In genomic region chr7:149878523-149878921, GRCh38 we compare ENCODE assay signal across 16 cellular contexts.
"Had no signal": no experiment of that assay in that cellular context is flagged by ENCODE, and none has a peak within 500 bp of the region (broad histone marks: within the 10 kb centered on the region; RNA-seq: fewer than 3 reads in every experiment).

No MANE protein-coding gene starts in this region.

- H3K4me3 ChIP-seq: heart left ventricle, ovary, upper lobe of right lung had no signal

- H3K27ac Mint-ChIP-seq: memory B cell, nephron progenitor cell had no signal

- ATAC-seq: heart left ventricle, left lobe of liver, upper lobe of right lung had no signal

- H3K27me3 ChIP-seq: heart left ventricle, ovary, upper lobe of right lung had no signal

- H3K9me3 Mint-ChIP-seq: memory B cell, nephron progenitor cell had no signal

- H3K9me3 ChIP-seq: heart left ventricle, ovary, upper lobe of right lung had no signal

- DNase-seq: activated CD4-positive, alpha-beta T cell treated with anti-CD3 and anti-CD28 coated beads, Interleukin-2, amount 50 U/mL, for 48 hours; activated CD4-positive, CD25-positive, alpha-beta regulatory T cell treated with anti-CD3 and anti-CD28 coated beads, Interleukin-2, amount 50 U/mL, for 72 hours; activated CD8-positive, alpha-beta memory T cell treated with anti-CD3 and anti-CD28 coated beads, Interleukin-2, amount 50 U/mL, for 48 hours; activated naive CD4-positive, alpha-beta T cell treated with anti-CD3 and anti-CD28 coated beads, Interleukin-2, amount 50 U/mL, for 16 hours; amygdala; foreskin melanocyte; nephron progenitor cell; stimulated activated CD4-positive, alpha-beta T cell treated with anti-CD3 and anti-CD28 coated beads, Interleukin-2, amount 100 ng/mL, for 48 hours; stimulated activated naive CD4-positive, alpha-beta T cell treated with Interleukin-2 at 50 U/mL for 16 hours; SW 1271; T-helper 9 cell; upper lobe of right lung had no signal

- H3K4me3 Mint-ChIP-seq: memory B cell, nephron progenitor cell had no signal

- H3K27ac ChIP-seq: heart left ventricle, ovary, upper lobe of right lung had no signal

- H3K36me3 ChIP-seq: ovary, upper lobe of right lung had no signal

- H3K27me3 Mint-ChIP-seq: memory B cell had no signal
